Comparison of ENCODE assay signal across 20 cellular contexts in the genomic region with DNA sequence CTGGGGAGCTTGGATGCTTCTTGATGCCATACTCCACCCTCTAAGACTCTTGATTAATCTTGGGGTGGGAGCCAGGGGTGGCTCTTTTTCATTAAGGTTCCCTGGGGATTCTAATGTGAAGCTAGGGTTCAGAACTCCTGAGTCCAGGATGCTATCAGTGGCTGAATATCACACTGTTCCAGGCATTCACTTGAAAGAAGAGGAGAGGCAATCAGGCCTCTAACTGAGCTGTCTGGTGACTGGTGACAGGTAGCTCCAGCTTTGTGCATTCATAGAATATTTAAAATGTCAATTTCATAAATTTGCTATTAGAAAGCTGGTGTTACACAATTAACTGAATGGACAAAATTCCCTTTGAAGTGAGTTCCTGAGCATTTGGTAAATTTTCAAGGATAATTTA.
DNase-seq lines count a peak whose midpoint lies in the region; ATAC-seq and TF ChIP-seq lines count a peak whose summit lies in the region.
"Had no signal": no experiment of that assay in that cellular context is flagged by ENCODE, and none has a peak within 500 bp of the region (broad histone marks: within the 10 kb centered on the region; RNA-seq: fewer than 3 reads in every experiment).

No MANE protein-coding gene starts in this region.

- H3K36me3 ChIP-seq in esophagus muscularis mucosa: no peaks in the 10 kb centered on the region
- no peaks in the 10 kb centered on the region for H3K36me3 ChIP-seq in right atrium auricular region
- no peaks in the 10 kb centered on the region for H3K36me3 ChIP-seq in neutrophil
- H3K36me3 ChIP-seq in CD8-positive, alpha-beta T cell (ENCODE audit: insufficient read depth, low read length): no peaks in the 10 kb centered on the region
- no peaks in the 10 kb centered on the region for H3K36me3 ChIP-seq in body of pancreas (replicated peaks in 1 of 2; ENCODE audit: insufficient read depth in 1 of 2, low read depth in 2 of 2)
- H3K36me3 ChIP-seq: MG63 had no signal

- TF ChIP-seq EP300 in esophagus muscularis mucosa (IDR thresholded peaks at IDR 0.05): no peak

- no peak overlapping the region for H3K4me3 ChIP-seq in esophagus muscularis mucosa
- no peak overlapping the region for H3K4me3 ChIP-seq in right atrium auricular region
- peak overlapping the region; percentile 56 to 63 for H3K4me3 ChIP-seq in neutrophil (ENCODE audit: low read depth in 1 of 2, low read length in 1 of 2)
- no peak overlapping the region for H3K4me3 ChIP-seq in CD8-positive, alpha-beta T cell (ENCODE audit: low read depth, low read length)
- no peak overlapping the region for H3K4me3 ChIP-seq in body of pancreas
- H3K4me3 ChIP-seq: GM12878, K562, MG63 had no signal

- intact Hi-C loops in esophagus muscularis mucosa (cut with DNase I): no loop called here
- intact Hi-C loops in CD8-positive, alpha-beta T cell (cut with DNase I, micrococcal nuclease): no loop called here
- intact Hi-C loops in body of pancreas (cut with DNase I): loop anchor here (10.0 kb wide), 1 partner anchor 332 kb away; no protein-coding TSS in a partner anchor

- no peaks in the 10 kb centered on the region for H3K9me3 Mint-ChIP-seq in CD8-positive, alpha-beta T cell
- H3K9me3 Mint-ChIP-seq: CD4-positive, alpha-beta T cell had no signal

- peaks cover 3% of the 10 kb centered on the region for H3K27me3 Mint-ChIP-seq in CD8-positive, alpha-beta T cell (ENCODE audit: low read depth)
- H3K27me3 Mint-ChIP-seq: CD4-positive, alpha-beta T cell had no signal

- POLR2A ChIA-PET in CD8-positive, alpha-beta T cell (lab: Charles Lee): interaction anchor here (1.1 kb wide), 1 partner anchor 17 kb away, joined by 3 read pairs; no protein-coding TSS in a partner anchor

- no peak overlapping the region for H3K4me3 Mint-ChIP-seq in CD8-positive, alpha-beta T cell
- H3K4me3 Mint-ChIP-seq: CD4-positive, alpha-beta T cell had no signal

- H3K27me3 ChIP-seq in esophagus muscularis mucosa: no peaks in the 10 kb centered on the region
- H3K27me3 ChIP-seq in right atrium auricular region: no peaks in the 10 kb centered on the region
- no peaks in the 10 kb centered on the region for H3K27me3 ChIP-seq in neutrophil
- H3K27me3 ChIP-seq in CD8-positive, alpha-beta T cell (ENCODE audit: insufficient read depth, low read length): no peaks in the 10 kb centered on the region
- no peaks in the 10 kb centered on the region for H3K27me3 ChIP-seq in body of pancreas
- H3K27me3 ChIP-seq: MG63 had no signal

- TF ChIP-seq POLR2A in esophagus muscularis mucosa (IDR thresholded peaks at IDR 0.05; ENCODE audit: low read depth) (no peak), body of pancreas (IDR thresholded peaks at IDR 0.05) (no peak)

- peaks cover 6 to 13% (median 9%) of the 10 kb centered on the region in 4 donors for H3K4me1 ChIP-seq in esophagus muscularis mucosa
- H3K4me1 ChIP-seq in right atrium auricular region: peaks cover 0 to 75% of the 10 kb centered on the region in 2 donors
- H3K4me1 ChIP-seq in neutrophil (ENCODE audit: control insufficient read depth in 1 of 2, insufficient read depth in 1 of 2, low read depth in 1 of 2, low read length in 1 of 2): peaks cover 83 to 84% of the 10 kb centered on the region in 2 experiments
- no peaks in the 10 kb centered on the region for H3K4me1 ChIP-seq in CD8-positive, alpha-beta T cell (ENCODE audit: insufficient read depth, low read length)
- H3K4me1 ChIP-seq in body of pancreas: peaks cover 25% of the 10 kb centered on the region
- H3K4me1 ChIP-seq: Caco-2 had no signal

- H3K4me1 Mint-ChIP-seq in CD8-positive, alpha-beta T cell (ENCODE audit: low read depth): peaks cover 2% of the 10 kb centered on the region

- CTCF ChIA-PET in CD8-positive, alpha-beta T cell (lab: Charles Lee): interaction anchor here (1.1 to 1.4 kb wide), 3 partner anchors 404 to 487 kb away, joined by 3 to 7 read pairs (median 3); no protein-coding TSS in a partner anchor

- no peaks in the 10 kb centered on the region for H3K9me3 ChIP-seq in esophagus muscularis mucosa
- H3K9me3 ChIP-seq in right atrium auricular region: no peaks in the 10 kb centered on the region
- no peaks in the 10 kb centered on the region for H3K9me3 ChIP-seq in neutrophil
- no peaks in the 10 kb centered on the region for H3K9me3 ChIP-seq in CD8-positive, alpha-beta T cell (ENCODE audit: low read length)
- H3K9me3 ChIP-seq in body of pancreas: no peaks in the 10 kb centered on the region
- H3K9me3 ChIP-seq: Caco-2, MG63 had no signal

- DNase-seq in NCI-H69 (lab: John Stamatoyannopoulos, UW): peak; percentile 26
- DNase-seq in esophagus muscularis mucosa (ENCODE audit: extremely low spot score): peak; percentile 55
- DNase-seq in right atrium auricular region (ENCODE audit: low spot score): no peak
- no peak for DNase-seq in CD8-positive, alpha-beta T cell
- DNase-seq in NCI-H345 treated with DMSO at 0.1 percent for 48 hours (lab: John Stamatoyannopoulos, UW; ENCODE audit: unreplicated experiment): no peak
- no peak for DNase-seq in body of pancreas
- DNase-seq: Caco-2; CD4-positive, alpha-beta T cell; DMS 273 treated with DMSO at 0.1 percent for 48 hours; DND-41; H7; MG63; NCI-H1048; NCI-H1417 treated with DMSO at 0.1 percent for 48 hours; NCI-H446 treated with DMSO at 0.1 percent for 48 hours; NK-92 treated with Interleukin-12 subunit alpha and Interleukin-12 subunit beta, amount 100 ng/mL, for 24 hours had no signal

- H3K27ac ChIP-seq in esophagus muscularis mucosa (replicated peaks in 1 of 4): no peak overlapping the region
- H3K27ac ChIP-seq in right atrium auricular region: peak overlapping the region; percentile 67 to 75
- peak overlapping the region; percentile 87 for H3K27ac ChIP-seq in neutrophil
- H3K27ac ChIP-seq in CD8-positive, alpha-beta T cell (ENCODE audit: low read depth, low read length): no peak overlapping the region
- H3K27ac ChIP-seq in body of pancreas: no peak overlapping the region
- H3K27ac ChIP-seq: RWPE1 had no signal

- no peak for TF ChIP-seq CTCF in esophagus muscularis mucosa (IDR thresholded peaks at IDR 0.05)
- no peak for TF ChIP-seq CTCF in right atrium auricular region (IDR thresholded peaks at IDR 0.05)
- TF ChIP-seq CTCF in neutrophil (IDR thresholded peaks at IDR 0.05): no peak
- no peak for TF ChIP-seq CTCF in CD8-positive, alpha-beta T cell (IDR thresholded peaks at IDR 0.05)
- no peak for TF ChIP-seq CTCF in body of pancreas (IDR thresholded peaks at IDR 0.05)

- H3K36me3 Mint-ChIP-seq in CD8-positive, alpha-beta T cell: no peaks in the 10 kb centered on the region

- H3K27ac Mint-ChIP-seq in CD8-positive, alpha-beta T cell: no peak overlapping the region
- H3K27ac Mint-ChIP-seq: CD4-positive, alpha-beta T cell had no signal

- ATAC-seq in CD8-positive, alpha-beta T cell: no peak
- no peak for ATAC-seq in body of pancreas
- ATAC-seq: GM12878, K562 had no signal

Comparison
In these comparisons a context has a peak if more than half of its experiments do, and no peak if none do; other contexts are left out.
1. DNase-seq: peak in NCI-H69 (single experiment) and esophagus muscularis mucosa (single experiment); none in right atrium auricular region (single experiment), CD8-positive, alpha-beta T cell (0 of 7), NCI-H345 treated with DMSO at 0.1 percent for 48 hours (single experiment) and body of pancreas (0 of 4).
2. H3K27ac ChIP-seq: peak in right atrium auricular region (2 of 2) and neutrophil (single experiment); none in esophagus muscularis mucosa (0 of 4), CD8-positive, alpha-beta T cell (single experiment) and body of pancreas (0 of 4).
3. H3K4me3 ChIP-seq: peak in neutrophil (2 of 2); none in esophagus muscularis mucosa (0 of 4), right atrium auricular region (0 of 2), CD8-positive, alpha-beta T cell (single experiment) and body of pancreas (0 of 2).